8 cellular contexts compared by ENCODE assay signal in genomic region chr20:50112512-50113419, GRCh38. TPM values are rescaled to one million over a fixed set of nuclear protein-coding genes. Genes with fewer than 3 reads are reported as not detected.
DNase-seq lines count a peak whose midpoint lies in the region.

Gene UBE2V1 (minus strand): TSS chr20:50113150. CDS start chr20:50113128, 22 bp downstream.

- H2BK15ac ChIP-seq in neuronal stem cell (ENCODE audit: low read length), result no peak within 1 kb of the TSS

- H3K4me3 ChIP-seq in neuronal stem cell (ENCODE audit: low read length in 2 of 2) (peak within 1 kb of the TSS; percentile 89 to 93), subcutaneous abdominal adipose tissue (ENCODE audit: low read depth in 1 of 5, low read length in 5 of 5) (peak within 1 kb of the TSS; percentile 74 to 92 (median 86))

- peak within 1 kb of the TSS; percentile 85 for H3K9ac ChIP-seq in neuronal stem cell (ENCODE audit: low read depth, low read length, poor library complexity)
- peak within 1 kb of the TSS; percentile 85 to 97 (median 96) for H3K9ac ChIP-seq in subcutaneous abdominal adipose tissue (ENCODE audit: low read length in 5 of 5)

- H2BK5ac ChIP-seq in neuronal stem cell (ENCODE audit: low read length), result peak within 1 kb of the TSS; percentile 72

- H2BK12ac ChIP-seq in neuronal stem cell (ENCODE audit: low read length), result no peak within 1 kb of the TSS

- H3K36me3 ChIP-seq in neuronal stem cell (replicated peaks in 1 of 2; ENCODE audit: control insufficient read depth in 2 of 2, insufficient read depth in 2 of 2, low read length in 2 of 2) (peaks cover 0 to 32% of the 10 kb centered on the region in 2 donors), subcutaneous abdominal adipose tissue (ENCODE audit: control insufficient read depth in 5 of 5, insufficient read depth in 5 of 5, low read length in 5 of 5) (peaks cover 0 to 3% (median 0%) of the 10 kb centered on the region in 5 donors)

- H4K91ac ChIP-seq in neuronal stem cell (ENCODE audit: low read depth, low read length, poor library complexity), result no peak within 1 kb of the TSS

- H3K4me2 ChIP-seq in neuronal stem cell (ENCODE audit: insufficient read depth, low read length, poor library complexity, severe bottlenecking), result peak within 1 kb of the TSS; percentile 65

- no peak within 1 kb of the TSS for H4K8ac ChIP-seq in neuronal stem cell (ENCODE audit: low read depth, low read length)

- WGBS in neuronal stem cell (ENCODE audit: extremely low coverage in 2 of 2, insufficient read length in 2 of 2, insufficient replicate concordance in 1 of 2), 2 donors, result no CpG with 5 or more reads among the region's 70 CpGs

- peak within 1 kb of the TSS; percentile 91 for H2AFZ ChIP-seq in neuronal stem cell (ENCODE audit: low read length)

- H2AK5ac ChIP-seq in neuronal stem cell (ENCODE audit: low read depth, low read length), result peak within 1 kb of the TSS; percentile 17

- peak within 1 kb of the TSS; percentile 95 for H3K18ac ChIP-seq in neuronal stem cell (ENCODE audit: low read length)

- H3K9me3 ChIP-seq in neuronal stem cell (replicated peaks in 1 of 2; ENCODE audit: control insufficient read depth in 2 of 2, insufficient read depth in 1 of 2, low read depth in 1 of 2, low read length in 2 of 2) (no peaks in the 10 kb centered on the region), subcutaneous abdominal adipose tissue (ENCODE audit: control insufficient read depth in 5 of 5, low read length in 5 of 5) (no peaks in the 10 kb centered on the region)

- peak within 1 kb of the TSS; percentile 57 for H3K23ac ChIP-seq in neuronal stem cell (ENCODE audit: low read depth, low read length, poor library complexity)

- no peak within 1 kb of the TSS for H2BK120ac ChIP-seq in neuronal stem cell (ENCODE audit: low read depth, low read length)

- H3K79me1 ChIP-seq in neuronal stem cell (ENCODE audit: low read depth, low read length), result peaks cover 4% of the 10 kb centered on the region

- DNase-seq in DMS153 (lab: John Stamatoyannopoulos, UW), result peak; percentile 44
- DNase-seq in GOT3 (lab: John Stamatoyannopoulos, UW), result peak; percentile 60
- peak; percentile 82 for DNase-seq in MV-4-11 (lab: John Stamatoyannopoulos, UW)
- DNase-seq in SK-N-DZ (ENCODE audit: low spot score), result peak; percentile 86
- DNase-seq in activated naive CD4-positive, alpha-beta T cell treated with Interleukin-2 at 50 U/mL for 16 hours, result peak; percentile 89
- DNase-seq in foreskin melanocyte, result peak; percentile 73
- DNase-seq in neuronal stem cell (ENCODE audit: low spot score), result peak; percentile 85

- H3K27ac ChIP-seq in neuronal stem cell (replicated peaks; ENCODE audit: low read length) (peak within 1 kb of the TSS; percentile 72), subcutaneous abdominal adipose tissue (ENCODE audit: low read depth, low read length) (peak within 1 kb of the TSS; percentile 97)

- no peak within 1 kb of the TSS for H3K4ac ChIP-seq in neuronal stem cell (ENCODE audit: low read length)

- H3K4me1 ChIP-seq in neuronal stem cell (ENCODE audit: control insufficient read depth in 2 of 2, insufficient read depth in 1 of 2, low read depth in 1 of 2, low read length in 2 of 2) (peaks cover 12 to 21% of the 10 kb centered on the region in 2 donors), subcutaneous abdominal adipose tissue (ENCODE audit: control insufficient read depth in 5 of 5, insufficient read depth in 5 of 5, low read length in 5 of 5) (peaks cover 18 to 75% (median 65%) of the 10 kb centered on the region in 5 donors)

- H3K14ac ChIP-seq in neuronal stem cell (ENCODE audit: low read length), result peak within 1 kb of the TSS; percentile 22

- no peaks in the 10 kb centered on the region for H3K27me3 ChIP-seq in neuronal stem cell (ENCODE audit: control insufficient read depth in 3 of 3, insufficient read depth in 3 of 3, low read depth in 1 of 3, low read length in 3 of 3)
- H3K27me3 ChIP-seq in subcutaneous abdominal adipose tissue (ENCODE audit: control insufficient read depth in 5 of 5, insufficient read depth in 4 of 5, low read length in 5 of 5), result no peaks in the 10 kb centered on the region

RNA-seq across cellular contexts. Expression of gene UBE2V1, which starts in this region (rescaled TPM):
- polyA plus RNA-seq in SK-N-DZ (2014; cell fraction: cytosol; rRNA removed), result 79.0 and 79.5 TPM in 2 replicates
- polyA plus RNA-seq in SK-N-DZ (2014; cell fraction: nucleus; rRNA removed), result 52.4 and 140 TPM in 2 replicates
- polyA plus RNA-seq in neuronal stem cell (2013, experiment 1 of 2), result 261 TPM
- 262 TPM for polyA plus RNA-seq in neuronal stem cell (2013, experiment 2 of 2)

Comparison
In these comparisons a context has a peak if more than half of its experiments do, and no peak if none do; other contexts are left out.
1. Peak in every context shown above with its lines: DNase-seq, H3K4me3 ChIP-seq and H3K27ac ChIP-seq.